In the genomic region with DNA sequence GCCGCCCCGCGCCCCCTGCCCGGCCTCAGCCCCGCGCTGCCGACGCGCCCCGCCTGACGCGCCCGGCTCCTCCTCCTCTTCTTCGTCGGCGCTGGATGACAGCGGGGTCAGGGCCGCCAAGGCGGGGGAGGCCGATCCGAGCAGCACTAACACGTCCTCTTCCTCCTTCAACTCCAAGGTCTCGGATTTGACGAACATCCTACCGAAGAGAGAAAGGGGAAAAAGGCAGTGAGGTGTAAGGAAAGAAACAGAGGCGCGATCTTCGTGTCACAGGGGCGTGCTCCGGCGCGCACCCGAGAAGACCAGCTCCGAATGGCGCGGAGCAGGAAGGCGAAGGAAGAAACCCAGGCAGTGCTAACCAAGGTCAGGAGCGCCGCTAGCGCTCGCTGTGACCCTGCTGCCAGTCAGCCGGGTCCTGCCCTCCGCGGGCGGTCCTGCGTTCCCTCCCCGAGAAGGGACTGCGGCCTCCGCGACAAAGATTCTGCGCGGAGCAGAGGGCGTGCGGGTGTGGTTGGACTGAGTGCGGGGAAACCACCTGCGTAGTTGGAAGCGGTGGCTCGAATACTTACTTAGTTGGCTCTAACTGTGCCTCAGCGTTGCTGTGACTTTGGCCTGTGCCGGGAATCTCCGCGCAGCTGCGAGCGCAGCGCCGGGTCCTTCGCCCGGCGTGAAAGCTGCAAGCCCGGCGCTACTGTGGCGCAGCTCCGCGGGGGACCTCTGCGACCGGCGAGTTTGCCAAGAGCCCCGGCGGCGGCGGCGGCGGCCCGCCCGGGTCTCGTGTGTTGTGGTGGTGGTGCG, we compare ENCODE assay signal across 8 cellular contexts. TPM values are rescaled to one million over a fixed set of nuclear protein-coding genes. Genes with fewer than 3 reads are reported as not detected.
A peak's percentile ranks its signal among the peaks of the same experiment; 100 is the strongest.
DNase-seq lines count a peak whose midpoint lies in the region; ATAC-seq and TF ChIP-seq lines count a peak whose summit lies in the region.

No MANE protein-coding gene starts in this region.

- H3K4me3 ChIP-seq in SK-N-MC (peak overlapping the region; percentile 90), mesendoderm (ENCODE audit: low read length) (peak overlapping the region; percentile 14)

- H2AK5ac ChIP-seq in mesendoderm (ENCODE audit: low read length), result no peak overlapping the region

- no peak overlapping the region for H3K27ac Mint-ChIP-seq in type B pancreatic cell

- no peak overlapping the region for H3K18ac ChIP-seq in mesendoderm (ENCODE audit: low read length)

- ATAC-seq in GM19438 (IDR thresholded peaks at IDR 0.05; ENCODE audit: low read depth, unreplicated experiment) (peak; percentile 33), HG03378 (IDR thresholded peaks at IDR 0.05; ENCODE audit: unreplicated experiment) (peak; percentile 35)

- H2BK15ac ChIP-seq in mesendoderm (replicated peaks; ENCODE audit: low read depth), result no peak overlapping the region

- no peak overlapping the region for H3K27ac ChIP-seq in SK-N-MC
- H3K27ac ChIP-seq in mesendoderm (ENCODE audit: low read depth, low read length), result no peak overlapping the region

- H3K9ac ChIP-seq in SK-N-MC (ENCODE audit: insufficient read length) (no peak overlapping the region), mesendoderm (ENCODE audit: low read length) (no peak overlapping the region)

- peak overlapping the region; percentile 94 for H3K4me3 Mint-ChIP-seq in type B pancreatic cell

- peak overlapping the region; percentile 37 for H3K4me2 ChIP-seq in mesendoderm (ENCODE audit: low read length)

- H3K4ac ChIP-seq in mesendoderm (ENCODE audit: low read depth, low read length), result no peak overlapping the region

- peaks cover 5% of the 10 kb centered on the region for H3K4me1 ChIP-seq in mesendoderm (ENCODE audit: control insufficient read depth, low read depth, low read length)

- H3K79me1 ChIP-seq in mesendoderm (ENCODE audit: low read length), result no peaks in the 10 kb centered on the region

- no peak overlapping the region for H4K8ac ChIP-seq in mesendoderm (ENCODE audit: low read depth, low read length)

- H3K79me2 ChIP-seq in mesendoderm (ENCODE audit: control insufficient read depth, insufficient read depth, low read length), result no peaks in the 10 kb centered on the region

- WGBS in mesendoderm (ENCODE audit: extremely low coverage, insufficient coverage, low lambda C conversion rate), result no CpG with 5 or more reads among the region's 87 CpGs

- H3K23ac ChIP-seq in mesendoderm (ENCODE audit: low read length), result no peak overlapping the region

- H3K36me3 Mint-ChIP-seq in type B pancreatic cell, result no peaks in the 10 kb centered on the region

- peaks cover 78% of the 10 kb centered on the region for H3K27me3 ChIP-seq in mesendoderm (ENCODE audit: insufficient read depth, low read length, poor library complexity)

- no peak overlapping the region for H2BK120ac ChIP-seq in mesendoderm (ENCODE audit: low read depth, low read length)

- peaks cover 25% of the 10 kb centered on the region for H3K4me1 Mint-ChIP-seq in type B pancreatic cell (ENCODE audit: unreplicated experiment)

- no peak overlapping the region for H4K5ac ChIP-seq in mesendoderm (ENCODE audit: low read length)

- peak; percentile 30 for DNase-seq in ELR (ENCODE audit: low read depth)
- DNase-seq in SK-N-MC (ENCODE audit: low read depth, low spot score), result no peak
- peak; percentile 75 for DNase-seq in ecto neural progenitor cell (ENCODE audit: low spot score)
- peak; percentile 60 for DNase-seq in mesendoderm
- no peak for DNase-seq in type B pancreatic cell (ENCODE audit: extremely low spot score, unreplicated experiment)
- DNase-seq in ureter (ENCODE audit: low spot score), result no peak

- H3K9me3 ChIP-seq in SK-N-MC (ENCODE audit: low read depth, low read length), result no peaks in the 10 kb centered on the region

- peaks cover 98% of the 10 kb centered on the region for H3K27me3 Mint-ChIP-seq in type B pancreatic cell

- H3K9me3 Mint-ChIP-seq in type B pancreatic cell, result no peaks in the 10 kb centered on the region

- no peaks in the 10 kb centered on the region for H3K36me3 ChIP-seq in SK-N-MC (ENCODE audit: insufficient read depth, low read length)
- no peaks in the 10 kb centered on the region for H3K36me3 ChIP-seq in mesendoderm (ENCODE audit: control insufficient read depth, insufficient read depth, low read length)

- peak overlapping the region; percentile 63 for H3K56ac ChIP-seq in mesendoderm (ENCODE audit: low read length)

- TF ChIP-seq CTCF in type B pancreatic cell (conservative IDR thresholded peaks at IDR 0.05), result no peak

- no peak overlapping the region for H2BK5ac ChIP-seq in mesendoderm (ENCODE audit: low read length)

RNA-seq across cellular contexts. Expression of a gene that starts 0.5 kb away (rescaled TPM):
- not detected for polyA plus RNA-seq in mesendoderm (2013, experiment 1 of 2)
- polyA plus RNA-seq in mesendoderm (2013, experiment 2 of 2), result 0.03 TPM
- total RNA-seq in type B pancreatic cell (ENCODE audit: low replicate concordance) (1.2 TPM in 1 of 2 replicates, not detected in the other), ureter (not detected)

Comparison
In these comparisons a context has a peak if more than half of its experiments do, and no peak if none do; other contexts are left out.
1. DNase-seq: peak in ELR (single experiment), ecto neural progenitor cell (single experiment) and mesendoderm (single experiment); none in SK-N-MC (single experiment), type B pancreatic cell (single experiment) and ureter (single experiment).